11 cellular contexts compared by ENCODE assay signal in the genomic region with DNA sequence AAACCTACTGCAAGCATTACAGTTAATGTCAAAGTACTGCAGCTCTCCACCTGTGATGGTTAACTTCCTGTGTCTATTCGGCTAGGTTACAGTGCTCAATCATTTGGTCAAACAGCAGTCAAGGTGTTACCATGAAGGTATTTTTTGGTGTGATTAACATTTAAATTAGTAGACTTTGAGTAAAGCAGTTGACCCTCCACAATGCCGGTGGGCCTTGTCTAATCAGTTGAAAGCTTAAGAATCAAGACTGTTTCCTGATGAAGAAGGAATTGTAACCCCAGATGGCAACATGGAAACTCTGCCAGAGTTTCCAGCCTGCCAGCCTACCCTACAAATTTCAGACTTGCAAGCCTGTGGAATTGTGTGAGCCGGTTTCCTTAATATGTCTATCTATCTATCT.
"Had no signal": no experiment of that assay in that cellular context is flagged by ENCODE, and none has a peak within 500 bp of the region (broad histone marks: within the 10 kb centered on the region; RNA-seq: fewer than 3 reads in every experiment).

No MANE protein-coding gene starts in this region.

- H3K27ac Mint-ChIP-seq: GM23338, H9, HFFc6 had no signal

- H3K9ac ChIP-seq: GM23248 had no signal

- H3K9me3 Mint-ChIP-seq: GM23338 had no signal

- H2AFZ ChIP-seq: GM23248, GM23338 had no signal

- H3K4me3 ChIP-seq: GM23248, GM23338, HAP-1 had no signal

- H3K9me3 ChIP-seq: HAP-1 had no signal

- H3K36me3 ChIP-seq: HAP-1 had no signal

- DNase-seq: GM23248, GOT3, H7, H9, HCEC 1CT, HFFc6 had no signal

- ATAC-seq: GM23338, HCT116 had no signal

- H3K4me1 ChIP-seq: HAP-1 had no signal

- H3K27ac ChIP-seq: GM23248 had no signal

- FAIRE-seq: H1, H54 had no signal

- H3K4me3 Mint-ChIP-seq: GM23338, H9, HFFc6 had no signal

- H3K4me2 ChIP-seq: GM23338 had no signal
